ENCODE assay signal across 19 cellular contexts in the genomic region with DNA sequence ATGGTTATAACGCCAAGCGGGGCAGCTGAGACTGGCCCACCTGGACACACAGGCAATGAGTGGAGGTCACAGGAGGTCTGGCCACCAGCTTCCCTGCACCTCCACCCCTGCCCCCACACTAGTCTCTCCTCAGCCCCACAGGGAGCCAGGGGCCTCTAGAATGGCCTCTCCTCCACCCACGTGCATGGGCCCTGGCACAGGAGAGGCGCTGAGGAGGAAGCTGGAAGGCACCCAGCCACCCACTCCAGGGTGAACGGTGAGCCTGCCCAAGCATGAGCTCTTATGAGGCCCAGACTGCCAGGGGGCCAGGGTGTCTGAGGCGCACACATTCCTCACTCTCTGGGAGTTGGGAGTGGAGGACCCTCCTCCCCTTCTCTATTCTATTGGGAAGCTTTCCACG. TPM values are rescaled to one million over a fixed set of nuclear protein-coding genes. Genes with fewer than 3 reads are reported as not detected.
DNase-seq lines count a peak whose midpoint lies in the region; ATAC-seq and TF ChIP-seq lines count a peak whose summit lies in the region.
"Had no signal": no experiment of that assay in that cellular context is flagged by ENCODE, and none has a peak within 500 bp of the region (broad histone marks: within the 10 kb centered on the region; RNA-seq: fewer than 3 reads in every experiment).

No MANE protein-coding gene starts in this region.

- no peaks in the 10 kb centered on the region for H3K4me1 Mint-ChIP-seq in Calu3 (ENCODE audit: low read depth, unreplicated experiment)
- H3K4me1 Mint-ChIP-seq in activated naive CD8-positive, alpha-beta T cell treated with anti-CD3 and anti-CD28 coated beads, Interleukin-2, amount 10 ng/mL, durations not matched to agents 7 days and 5 days = peaks cover 19% of the 10 kb centered on the region

- H3K9ac ChIP-seq in BLaER1 = no peak overlapping the region
- no peak overlapping the region for H3K9ac ChIP-seq in colonic mucosa (ENCODE audit: low read depth in 2 of 2, low read length in 2 of 2)

- no peak for ATAC-seq in activated naive CD8-positive, alpha-beta T cell treated with anti-CD3 and anti-CD28 coated beads, Interleukin-2, amount 10 ng/mL, durations not matched to agents 7 days and 5 days (ENCODE audit: low read depth)
- ATAC-seq in left ventricle myocardium superior (peak; percentile 83), GM19324 (IDR thresholded peaks at IDR 0.05; ENCODE audit: low FRiP score, unreplicated experiment) (no peak), GM18858 (IDR thresholded peaks at IDR 0.05; ENCODE audit: unreplicated experiment) (no peak), GM18502 (IDR thresholded peaks at IDR 0.05; ENCODE audit: poor library complexity, unreplicated experiment) (no peak)
- ATAC-seq: naive thymus-derived CD8-positive, alpha-beta T cell; Panc1; SK-N-SH treated with all-trans-retinoic acid at 6 μM for 48 hours had no signal

- POLR2A ChIA-PET in activated naive CD8-positive, alpha-beta T cell treated with anti-CD3 and anti-CD28 coated beads, Interleukin-2, amount 10 ng/mL, durations not matched to agents 7 days and 5 days (lab: Charles Lee) = interaction anchor here (1.0 kb wide), 1 partner anchor 21 kb away, joined by 4 read pairs; no protein-coding TSS in a partner anchor

- peaks cover 6% of the 10 kb centered on the region for H3K36me3 Mint-ChIP-seq in Calu3 (ENCODE audit: insufficient read depth, unreplicated experiment)
- peaks cover 3% of the 10 kb centered on the region for H3K36me3 Mint-ChIP-seq in activated naive CD8-positive, alpha-beta T cell treated with anti-CD3 and anti-CD28 coated beads, Interleukin-2, amount 10 ng/mL, durations not matched to agents 7 days and 5 days
- H3K36me3 Mint-ChIP-seq: naive thymus-derived CD8-positive, alpha-beta T cell had no signal

- H3K9me3 Mint-ChIP-seq in Calu3 (ENCODE audit: low read depth, unreplicated experiment) = no peaks in the 10 kb centered on the region
- H3K9me3 Mint-ChIP-seq in activated naive CD8-positive, alpha-beta T cell treated with anti-CD3 and anti-CD28 coated beads, Interleukin-2, amount 10 ng/mL, durations not matched to agents 7 days and 5 days = no peaks in the 10 kb centered on the region
- H3K9me3 Mint-ChIP-seq: activated T-cell treated with anti-CD3 and anti-CD28 coated beads, Interleukin-2, amount 50 U/mL, for 24 hours; naive thymus-derived CD8-positive, alpha-beta T cell had no signal

- no peaks in the 10 kb centered on the region for H3K27me3 Mint-ChIP-seq in Calu3 (ENCODE audit: unreplicated experiment)
- H3K27me3 Mint-ChIP-seq in activated naive CD8-positive, alpha-beta T cell treated with anti-CD3 and anti-CD28 coated beads, Interleukin-2, amount 10 ng/mL, durations not matched to agents 7 days and 5 days = no peaks in the 10 kb centered on the region
- H3K27me3 Mint-ChIP-seq: activated T-cell treated with anti-CD3 and anti-CD28 coated beads, Interleukin-2, amount 50 U/mL, for 24 hours; naive thymus-derived CD8-positive, alpha-beta T cell had no signal

- H3K4me3 Mint-ChIP-seq in Calu3 (ENCODE audit: low read depth, unreplicated experiment) = no peak overlapping the region
- no peak overlapping the region for H3K4me3 Mint-ChIP-seq in activated naive CD8-positive, alpha-beta T cell treated with anti-CD3 and anti-CD28 coated beads, Interleukin-2, amount 10 ng/mL, durations not matched to agents 7 days and 5 days
- H3K4me3 Mint-ChIP-seq: activated T-cell treated with anti-CD3 and anti-CD28 coated beads, Interleukin-2, amount 50 U/mL, for 24 hours; naive thymus-derived CD8-positive, alpha-beta T cell had no signal

- H3K4me2 ChIP-seq in BLaER1 = no peak overlapping the region

- DNase-seq in Calu3 (no peak), left ventricle myocardium superior (no peak), colonic mucosa (no peak)
- DNase-seq in activated naive CD8-positive, alpha-beta T cell treated with anti-CD3 and anti-CD28 coated beads, Interleukin-2, amount 10 ng/mL, durations not matched to agents 7 days and 5 days = no peak
- DNase-seq: activated T-cell treated with anti-CD3 and anti-CD28 coated beads, Interleukin-2, amount 50 U/mL, for 24 hours; Caco-2; effector memory CD4-positive, alpha-beta T cell; Karpas-422; mesenchymal stem cell; naive thymus-derived CD8-positive, alpha-beta T cell; NCI-H2171; NCI-H82; stimulated activated CD4-positive, alpha-beta T cell treated with anti-CD3 and anti-CD28 coated beads, Interleukin-2, amount 100 ng/mL, for 48 hours had no signal

- no peaks in the 10 kb centered on the region for H3K9me3 ChIP-seq in BLaER1
- no peaks in the 10 kb centered on the region for H3K9me3 ChIP-seq in colonic mucosa
- H3K9me3 ChIP-seq: Caco-2 had no signal

- no peak for TF ChIP-seq CTCF in Calu3 (IDR thresholded peaks at IDR 0.05; ENCODE audit: unreplicated experiment)
- TF ChIP-seq CTCF in colonic mucosa (IDR thresholded peaks at IDR 0.05) = no peak

- no peaks in the 10 kb centered on the region for H3K27me3 ChIP-seq in BLaER1
- no peaks in the 10 kb centered on the region for H3K27me3 ChIP-seq in colonic mucosa

- H3K27ac Mint-ChIP-seq in Calu3 (ENCODE audit: unreplicated experiment) = peak overlapping the region; percentile 6
- H3K27ac Mint-ChIP-seq in activated naive CD8-positive, alpha-beta T cell treated with anti-CD3 and anti-CD28 coated beads, Interleukin-2, amount 10 ng/mL, durations not matched to agents 7 days and 5 days = peak overlapping the region; percentile 84

- H3K4me1 ChIP-seq in BLaER1 (peaks cover 46% of the 10 kb centered on the region), colonic mucosa (no peaks in the 10 kb centered on the region)
- H3K4me1 ChIP-seq: Caco-2 had no signal

- no TSS peak for BruUV-seq in Calu3 (replicated peaks; lab: Mats Ljungman, UMichigan)

- intact Hi-C loops in Calu3 (cut with micrococcal nuclease; ENCODE audit: unreplicated experiment) = no loop called here
- intact Hi-C loops in left ventricle myocardium superior (cut with micrococcal nuclease) = no loop called here
- intact Hi-C loops in colonic mucosa (cut with DNase I) = no loop called here

- H3K27ac ChIP-seq in BLaER1 (peak overlapping the region; percentile 49; the same call in 1 of the 2 replicates), colonic mucosa (no peak overlapping the region)

- CTCF ChIA-PET in Calu3 (lab: Charles Lee) = no interaction called here

- H4K20me1 ChIP-seq in BLaER1 = peaks cover 100% of the 10 kb centered on the region

- H3K4me3 ChIP-seq in BLaER1 = no peak overlapping the region
- H3K4me3 ChIP-seq in colonic mucosa = no peak overlapping the region

- H3K36me3 ChIP-seq in BLaER1 = peaks cover 84% of the 10 kb centered on the region
- no peaks in the 10 kb centered on the region for H3K36me3 ChIP-seq in colonic mucosa

RNA-seq across cellular contexts. Expression of gene LRP8, which starts 22.2 kb away (rescaled TPM):
- total RNA-seq in Calu3 (2022) (84.1 and 104 TPM in 2 replicates), left ventricle myocardium superior (1.3 TPM), colonic mucosa (10 to 100 TPM in 1 of 2 donors, 1 to 10 TPM in 1; 4.7 to 15.3 TPM)
- total RNA-seq in activated naive CD8-positive, alpha-beta T cell treated with anti-CD3 and anti-CD28 coated beads, Interleukin-2, amount 10 ng/mL, durations not matched to agents 7 days and 5 days = 10 to 100 TPM; 45.0 to 54.3 TPM
